ENCODE assay signal across 9 cellular contexts in the genomic region with DNA sequence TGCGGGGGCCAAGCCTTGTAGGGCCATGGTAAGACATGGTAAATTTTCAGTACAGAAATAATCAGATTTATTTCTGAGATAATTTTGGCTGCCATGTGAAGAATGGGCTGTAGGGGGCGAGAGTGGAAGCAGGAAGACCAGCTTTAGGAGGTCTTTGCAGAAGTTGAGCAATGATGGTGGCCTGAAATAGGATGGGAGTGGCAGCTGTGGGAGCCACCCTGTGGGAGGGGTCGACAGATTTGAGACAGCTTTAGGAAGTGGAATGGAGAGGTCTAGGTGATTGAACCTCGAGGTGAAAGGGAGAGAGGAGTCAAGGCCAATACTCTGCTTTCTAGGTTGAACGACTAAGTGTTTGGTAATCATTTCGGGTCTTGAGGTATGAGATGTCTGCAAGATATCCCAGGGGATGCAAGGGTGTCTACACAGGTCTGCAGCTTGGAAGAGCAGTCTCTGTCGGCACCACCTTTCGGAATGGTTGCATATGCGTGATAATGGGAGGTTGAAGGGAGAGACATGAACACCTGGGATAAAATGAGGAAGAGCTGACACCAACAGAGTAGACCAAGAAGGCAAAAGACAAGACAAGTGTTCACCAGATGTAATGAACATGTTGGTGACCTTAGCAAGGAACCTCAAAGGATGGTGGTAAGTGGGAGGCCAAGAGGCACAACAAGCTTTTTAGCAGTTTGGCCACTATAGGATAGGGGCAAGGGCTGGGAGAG. TPM values are rescaled to one million over a fixed set of nuclear protein-coding genes. Genes with fewer than 3 reads are reported as not detected.
A peak's percentile ranks its signal among the peaks of the same experiment; 100 is the strongest.
DNase-seq lines count a peak whose midpoint lies in the region; ATAC-seq, FAIRE-seq and TF ChIP-seq lines count a peak whose summit lies in the region.
"Had no signal": no experiment of that assay in that cellular context is flagged by ENCODE, and none has a peak within 500 bp of the region (broad histone marks: within the 10 kb centered on the region; RNA-seq: fewer than 3 reads in every experiment).

No MANE protein-coding gene starts in this region.

- no peaks in the 10 kb centered on the region for H3K27me3 ChIP-seq in GM12878 (replicated peaks in 1 of 2; ENCODE audit: control insufficient read depth in 2 of 2, insufficient read depth in 2 of 2, low read length in 1 of 2)
- no peaks in the 10 kb centered on the region for H3K27me3 ChIP-seq in right lobe of liver
- no peaks in the 10 kb centered on the region for H3K27me3 ChIP-seq in uterus

- SMC1A ChIA-PET in GM12878 (lab: Charles Lee; ENCODE audit: uncharacterized antibody, unreplicated experiment) = interaction anchor here (0.9 to 2.0 kb wide), 10 partner anchors 17 to 144 kb away, joined by 3 to 15 read pairs (median 4); partner anchors contain the start of genes GRN, SLC25A39 and TMUB2

- H3K4me3 ChIP-seq in GM12878 (no peak overlapping the region), right lobe of liver (no peak overlapping the region), uterus (no peak overlapping the region)

- H3K36me3 Mint-ChIP-seq in IgD-negative memory B cell = no peaks in the 10 kb centered on the region

- TF ChIP-seq CTCF in GM12878 (IDR thresholded peaks at IDR 0.05 in 2 of 3, conservative IDR thresholded peaks at IDR 0.05 in 1 of 3; ENCODE audit: control insufficient read depth in 2 of 3, extremely low read depth in 1 of 3, insufficient read depth in 1 of 3, low read depth in 3 of 3, low read length in 3 of 3) (peak; percentile 52 to 81 (median 76)), right lobe of liver (IDR thresholded peaks at IDR 0.05) (peak; percentile 48 to 61 (median 56)), uterus (IDR thresholded peaks at IDR 0.05) (peak; percentile 9 to 47 (median 44))

- CTCF ChIA-PET in GM12878 (lab: Yijun Ruan, JAX) = interaction anchor here (0.6 to 5.6 kb wide), 27 partner anchors 9 to 320 kb away, joined by 3 to 43 read pairs (median 4); partner anchors contain the start of genes GRN and RUNDC3A

- no peak overlapping the region; the same call in 1 of the 2 replicates for H3K9ac ChIP-seq in GM12878 (ENCODE audit: control insufficient read depth, insufficient read depth, low read length)

- peak; percentile 58 for TF ChIP-seq RAD21 in GM12878 (IDR thresholded peaks at IDR 0.05; ENCODE audit: insufficient read depth, low read depth, low read length)

- POLR2A ChIA-PET in GM12878 (lab: Charles Lee) = interaction anchor here (0.5 to 4.9 kb wide), 4 partner anchors 14 to 43 kb away, joined by 5 to 30 read pairs (median 10); partner anchors contain the start of gene TMUB2

- TF ChIP-seq POLR2A in GM12878 (IDR thresholded peaks at IDR 0.05; ENCODE audit: low read depth, low read length) (no peak), right lobe of liver (IDR thresholded peaks at IDR 0.05) (no peak), uterus (IDR thresholded peaks at IDR 0.05) (no peak)

- H3K27ac ChIP-seq in GM12878 (ENCODE audit: control insufficient read depth, insufficient read depth) (no peak overlapping the region), right lobe of liver (no peak overlapping the region), uterus (no peak overlapping the region)

- no TSS peak for BruUV-seq in GM12878 (replicated peaks; lab: Mats Ljungman, UMichigan)

- H3K36me3 ChIP-seq in GM12878 (ENCODE audit: control insufficient read depth in 2 of 2, insufficient read depth in 2 of 2, low read length in 1 of 2) = peaks cover 11 to 15% of the 10 kb centered on the region in 2 experiments; a peak in 3 of 4 replicates
- H3K36me3 ChIP-seq in right lobe of liver = peaks cover 0 to 18% (median 6%) of the 10 kb centered on the region in 4 donors
- H3K36me3 ChIP-seq in uterus = no peaks in the 10 kb centered on the region

- H3K27me3 Mint-ChIP-seq in IgD-negative memory B cell = no peaks in the 10 kb centered on the region

- H3K4me1 ChIP-seq in GM12878 (ENCODE audit: control insufficient read depth, insufficient read depth, low read length) (peaks cover 8% of the 10 kb centered on the region), right lobe of liver (no peaks in the 10 kb centered on the region), uterus (peaks cover 0 to 6% of the 10 kb centered on the region in 2 donors)

- peaks cover 21 to 26% (median 23%) of the 10 kb centered on the region in 3 donors for H3K4me1 Mint-ChIP-seq in IgD-negative memory B cell

- RAD21 ChIA-PET in GM12878 (lab: Charles Lee; ENCODE audit: unreplicated experiment) = interaction anchor here (1.1 to 2.2 kb wide), 6 partner anchors 13 to 260 kb away, joined by 5 to 6 read pairs (median 6); partner anchors contain the start of gene UBTF

- H3K9me3 ChIP-seq in GM12878 (replicated peaks; ENCODE audit: control insufficient read depth, insufficient read depth, low read length) = no peaks in the 10 kb centered on the region
- no peaks in the 10 kb centered on the region for H3K9me3 ChIP-seq in right lobe of liver
- no peaks in the 10 kb centered on the region for H3K9me3 ChIP-seq in uterus

- DNase-seq in NCI-H1417 (lab: John Stamatoyannopoulos, UW) (peak; percentile 11 to 35 (median 35)), NCI-H1417 treated with DMSO at 0.1 percent for 48 hours (lab: John Stamatoyannopoulos, UW) (no peak), SK-N-DZ (ENCODE audit: low spot score) (peak; percentile 71), GM12878 (ENCODE audit: low read depth, low spot score) (no peak), right lobe of liver (no peak), uterus (no peak)

- peak overlapping the region in 2 of 3 donors; percentile 34 to 36 for H3K27ac Mint-ChIP-seq in IgD-negative memory B cell

- ATAC-seq in GM12878 = peak; percentile 10
- no peak for ATAC-seq in right lobe of liver
- no peak for ATAC-seq in HG03457 (IDR thresholded peaks at IDR 0.05; ENCODE audit: unreplicated experiment)

- H3K9me3 Mint-ChIP-seq in IgD-negative memory B cell = no peaks in the 10 kb centered on the region

- no peak overlapping the region for H3K4me2 ChIP-seq in GM12878 (ENCODE audit: control insufficient read depth, insufficient read depth)

- TF ChIP-seq EP300 in GM12878 (IDR thresholded peaks at IDR 0.05; ENCODE audit: borderline replicate concordance in 1 of 2, control insufficient read depth in 1 of 2, low read depth in 2 of 2, low read length in 2 of 2) = no peak

- H4K20me1 ChIP-seq in GM12878 (ENCODE audit: control insufficient read depth, insufficient read depth) = no peaks in the 10 kb centered on the region

- peaks cover 12% of the 10 kb centered on the region for H3K79me2 ChIP-seq in GM12878 (ENCODE audit: control insufficient read depth, insufficient read depth, low read length)

- FAIRE-seq in GM12878 (lab: Jason Lieb, UNC) = peak; percentile 35
- FAIRE-seq: A204.1 had no signal

- peak overlapping the region in 1 of 4 donors; percentile 82 for H3K4me3 Mint-ChIP-seq in IgD-negative memory B cell

- in situ Hi-C loops in GM12878 (cut with MboI) = loop anchor here (5.0 to 25.0 kb wide), 2 partner anchors 123 to 308 kb away; partner anchors contain the start of gene GPATCH8

- WGBS in GM12878 (ENCODE audit: insufficient coverage, insufficient replicate concordance, low lambda C conversion rate, missing lambda C conversion rate) = 40% methylated on average over 9 of the region's 9 CpGs
- WGBS in right lobe of liver (ENCODE audit: insufficient coverage, low coverage, low lambda C conversion rate, missing lambda C conversion rate) = 52% methylated on average over 9 of the region's 9 CpGs

- intact Hi-C loops in GM12878 (cut with micrococcal nuclease; ENCODE audit: unreplicated experiment) = loop anchor here (5.0 kb wide), 1 partner anchor 143 kb away; the partner anchor contains the start of gene GRN
- intact Hi-C loops in right lobe of liver (cut with DNase I) = no loop called here
- intact Hi-C loops in uterus (cut with DNase I; ENCODE audit: low total_unique reads) = no loop called here

- H2AFZ ChIP-seq in GM12878 (ENCODE audit: control insufficient read depth, low read depth, low read length) = no peak overlapping the region

RNA-seq across cellular contexts. Expression of gene ATXN7L3, which starts 4.2 kb away (rescaled TPM):
- polyA plus RNA-seq in IgD-negative memory B cell (15.4 TPM), GM12878 (2011; rRNA removed) (36.1 and 41.3 TPM in 2 replicates), GM12878 (2014; fragmentation: Illumina TruSeq; extraction: Trizol) (27.7 and 37.9 TPM in 2 replicates), GM12878 (2014; fragmentation: Nextera tagmentation; extraction: Ambion mirVana) (1 to 10 TPM in 1 of 2 experiments, under 1 TPM in 1; 0.71 to 2.3 TPM), GM12878 (2014; rRNA removed) (44.8 and 48.6 TPM in 2 replicates), GM12878 (2016; fragmentation: Nextera tagmentation; extraction: Ambion mirVana) (1 to 10 TPM; 6.8 to 8.8 TPM)
- 65.3 and 79.4 TPM in 2 replicates for polyA plus RNA-seq in SK-N-DZ (2014; cell fraction: cytosol; rRNA removed)
- polyA plus RNA-seq in SK-N-DZ (2014; cell fraction: nucleus; rRNA removed) = 83.0 and 87.0 TPM in 2 replicates
- 40.9 and 44.3 TPM in 2 replicates for total RNA-seq in GM12878 (2013; cell fraction: nucleolus; rRNA removed)
- total RNA-seq in GM12878 (2014; rRNA removed) (35.4 and 41.2 TPM in 2 replicates), GM12878 (2014; rRNA removed; fragmentation: Illumina TruSeq; extraction: Trizol) (26.8 and 27.6 TPM in 2 replicates), GM12878 (2021) (75.5 and 78.7 TPM in 2 replicates), right lobe of liver (10 to 100 TPM; 20.3 to 26.8 (median 22.1) TPM), uterus (10 to 100 TPM in 3 of 4 donors, 1 to 10 TPM in 1; 4.6 to 98.4 (median 36.2) TPM)
- 13.0 TPM for polyA plus RNA-seq in GM12878 (2011; ENCODE audit: low read depth)
- 42.6 TPM in 2 replicates for polyA plus RNA-seq in GM12878 (2011; cell fraction: cytosol; rRNA removed)
- polyA plus RNA-seq in GM12878 (2011; cell fraction: nucleus; rRNA removed) = 96.8 and 107 TPM in 2 replicates
- polyA plus RNA-seq in GM12878 (2012) = 24.0 and 30.1 TPM in 2 replicates
- polyA minus RNA-seq in GM12878 (2011; rRNA and poly(A)+ RNA removed) = 39.7 and 45.8 TPM in 2 replicates
- polyA minus RNA-seq in GM12878 (2011; cell fraction: cytosol; rRNA and poly(A)+ RNA removed) = 11.5 and 13.8 TPM in 2 replicates
- 30.8 and 60.6 TPM in 2 replicates for polyA minus RNA-seq in GM12878 (2011; cell fraction: nucleus; rRNA and poly(A)+ RNA removed)

RNA-seq across cellular contexts. Expression of gene UBTF, which starts 15.6 kb away (rescaled TPM):
- polyA plus RNA-seq in IgD-negative memory B cell (74.3 TPM), GM12878 (2011; rRNA removed) (28.5 and 32.9 TPM in 2 replicates), GM12878 (2014; fragmentation: Illumina TruSeq; extraction: Trizol) (78.4 and 110 TPM in 2 replicates), GM12878 (2014; fragmentation: Nextera tagmentation; extraction: Ambion mirVana) (1 to 10 TPM; 2.2 to 4.3 TPM), GM12878 (2014; rRNA removed) (79.5 and 89.3 TPM in 2 replicates), GM12878 (2016; fragmentation: Nextera tagmentation; extraction: Ambion mirVana) (10 to 100 TPM; 77.0 to 79.8 TPM)
- 52.6 and 55.7 TPM in 2 replicates for polyA plus RNA-seq in SK-N-DZ (2014; cell fraction: cytosol; rRNA removed)
- polyA plus RNA-seq in SK-N-DZ (2014; cell fraction: nucleus; rRNA removed) = 53.9 and 65.9 TPM in 2 replicates
- total RNA-seq in GM12878 (2013; cell fraction: nucleolus; rRNA removed) = 81.2 and 86.5 TPM in 2 replicates
- total RNA-seq in GM12878 (2014; rRNA removed) (91.9 and 92.2 TPM in 2 replicates), GM12878 (2014; rRNA removed; fragmentation: Illumina TruSeq; extraction: Trizol) (71.8 and 80.6 TPM in 2 replicates), GM12878 (2021) (118 and 124 TPM in 2 replicates), right lobe of liver (10 to 100 TPM; 22.3 to 35.9 (median 32.0) TPM), uterus (100 to 1,000 TPM in 1 of 4 donors, 10 to 100 TPM in 3; 17.4 to 124 (median 72.9) TPM)
- polyA plus RNA-seq in GM12878 (2011; ENCODE audit: low read depth) = 26.0 TPM
- polyA plus RNA-seq in GM12878 (2011; cell fraction: cytosol; rRNA removed) = 26.6 and 28.2 TPM in 2 replicates
- 60.3 and 110 TPM in 2 replicates for polyA plus RNA-seq in GM12878 (2011; cell fraction: nucleus; rRNA removed)
- polyA plus RNA-seq in GM12878 (2012) = 43.0 and 54.3 TPM in 2 replicates
- polyA minus RNA-seq in GM12878 (2011; rRNA and poly(A)+ RNA removed) = 22.5 and 30.8 TPM in 2 replicates
- 12.6 and 18.1 TPM in 2 replicates for polyA minus RNA-seq in GM12878 (2011; cell fraction: cytosol; rRNA and poly(A)+ RNA removed)
- 29.5 and 60.7 TPM in 2 replicates for polyA minus RNA-seq in GM12878 (2011; cell fraction: nucleus; rRNA and poly(A)+ RNA removed)

RNA-seq across cellular contexts. Expression of gene TMUB2, which starts 17.1 kb away (rescaled TPM):
- 43.0 TPM for polyA plus RNA-seq in IgD-negative memory B cell
- 29.7 and 31.6 TPM in 2 replicates for polyA plus RNA-seq in SK-N-DZ (2014; cell fraction: cytosol; rRNA removed)
- 48.7 and 55.7 TPM in 2 replicates for polyA plus RNA-seq in SK-N-DZ (2014; cell fraction: nucleus; rRNA removed)
- 24.8 and 26.0 TPM in 2 replicates for total RNA-seq in GM12878 (2013; cell fraction: nucleolus; rRNA removed)
- total RNA-seq in GM12878 (2014; rRNA removed) = 23.8 and 24.0 TPM in 2 replicates
- 10.3 and 10.6 TPM in 2 replicates for total RNA-seq in GM12878 (2014; rRNA removed; fragmentation: Illumina TruSeq; extraction: Trizol)
- total RNA-seq in GM12878 (2021) = 18.5 and 20.1 TPM in 2 replicates
- 16.3 TPM for polyA plus RNA-seq in GM12878 (2011; ENCODE audit: low read depth)
- 16.1 and 20.8 TPM in 2 replicates for polyA plus RNA-seq in GM12878 (2011; rRNA removed)
- 28.3 and 36.9 TPM in 2 replicates for polyA plus RNA-seq in GM12878 (2011; cell fraction: cytosol; rRNA removed)
- 147 and 181 TPM in 2 replicates for polyA plus RNA-seq in GM12878 (2011; cell fraction: nucleus; rRNA removed)
- polyA plus RNA-seq in GM12878 (2012) = 23.6 and 29.4 TPM in 2 replicates
- polyA plus RNA-seq in GM12878 (2014; fragmentation: Illumina TruSeq; extraction: Trizol) = 10.0 and 19.2 TPM in 2 replicates
- 1 to 10 TPM; 4.3 to 5.9 TPM for polyA plus RNA-seq in GM12878 (2014; fragmentation: Nextera tagmentation; extraction: Ambion mirVana)
- 29.6 and 34.0 TPM in 2 replicates for polyA plus RNA-seq in GM12878 (2014; rRNA removed)
- 10 to 100 TPM; 21.0 to 21.3 TPM for polyA plus RNA-seq in GM12878 (2016; fragmentation: Nextera tagmentation; extraction: Ambion mirVana)
- polyA minus RNA-seq in GM12878 (2011; rRNA and poly(A)+ RNA removed) = 10.5 and 15.0 TPM in 2 replicates
- polyA minus RNA-seq in GM12878 (2011; cell fraction: cytosol; rRNA and poly(A)+ RNA removed) = 5.1 and 6.2 TPM in 2 replicates
- polyA minus RNA-seq in GM12878 (2011; cell fraction: nucleus; rRNA and poly(A)+ RNA removed) = 12.0 and 17.9 TPM in 2 replicates
- 10 to 100 TPM; 13.8 to 18.0 (median 15.7) TPM for total RNA-seq in right lobe of liver
- total RNA-seq in uterus = 10 to 100 TPM in 3 of 4 donors, 1 to 10 TPM in 1; 7.4 to 41.8 (median 32.6) TPM

RNA-seq across cellular contexts. Expression of gene ASB16, which starts 33.4 kb away (rescaled TPM):
- not detected for polyA plus RNA-seq in IgD-negative memory B cell
- 0.57 TPM in 1 of 2 replicates, not detected in the other for polyA plus RNA-seq in SK-N-DZ (2014; cell fraction: cytosol; rRNA removed)
- 0.16 and 0.39 TPM in 2 replicates for polyA plus RNA-seq in SK-N-DZ (2014; cell fraction: nucleus; rRNA removed)
- not detected in 2 replicates for total RNA-seq in GM12878 (2013; cell fraction: nucleolus; rRNA removed)
- total RNA-seq in GM12878 (2014; rRNA removed) = not detected in 2 replicates
- total RNA-seq in GM12878 (2014; rRNA removed; fragmentation: Illumina TruSeq; extraction: Trizol) = not detected in 2 replicates
- total RNA-seq in GM12878 (2021) = 0.19 and 0.23 TPM in 2 replicates
- 0.56 TPM for polyA plus RNA-seq in GM12878 (2011; ENCODE audit: low read depth)
- not detected in 2 replicates for polyA plus RNA-seq in GM12878 (2011; rRNA removed)
- polyA plus RNA-seq in GM12878 (2011; cell fraction: cytosol; rRNA removed) = 0.06 TPM in 1 of 2 replicates, not detected in the other
- polyA plus RNA-seq in GM12878 (2011; cell fraction: nucleus; rRNA removed) = 0.25 and 0.41 TPM in 2 replicates
- 0.90 and 1.5 TPM in 2 replicates for polyA plus RNA-seq in GM12878 (2012)
- not detected in 2 replicates for polyA plus RNA-seq in GM12878 (2014; fragmentation: Illumina TruSeq; extraction: Trizol)
- under 1 TPM in 1 of 2 experiments, not detected in 1; 0.07 TPM for polyA plus RNA-seq in GM12878 (2014; fragmentation: Nextera tagmentation; extraction: Ambion mirVana)
- polyA plus RNA-seq in GM12878 (2014; rRNA removed) = 0.11 and 1.1 TPM in 2 replicates
- under 1 TPM; 0.44 to 0.56 TPM for polyA plus RNA-seq in GM12878 (2016; fragmentation: Nextera tagmentation; extraction: Ambion mirVana)
- polyA minus RNA-seq in GM12878 (2011; rRNA and poly(A)+ RNA removed) = not detected in 2 replicates
- not detected in 2 replicates for polyA minus RNA-seq in GM12878 (2011; cell fraction: cytosol; rRNA and poly(A)+ RNA removed)
- polyA minus RNA-seq in GM12878 (2011; cell fraction: nucleus; rRNA and poly(A)+ RNA removed) = 0.29 TPM in 1 of 2 replicates, not detected in the other
- 1 to 10 TPM in 1 of 6 experiments, not detected in 5; 1.5 TPM for total RNA-seq in right lobe of liver
- total RNA-seq in uterus = 1 to 10 TPM in 2 of 4 donors, under 1 TPM in 1, not detected in 1; 0.14 to 2.3 (median 1.3) TPM

Comparison
In these comparisons a context has a peak if more than half of its experiments do, and no peak if none do; other contexts are left out.
1. DNase-seq: peak in NCI-H1417 (3 of 3) and SK-N-DZ (single experiment); none in NCI-H1417 treated with DMSO at 0.1 percent for 48 hours (single experiment), GM12878 (single experiment), right lobe of liver (0 of 3) and uterus (0 of 2).
2. Peak in every context shown above with its lines, with median percentiles within 50 percentile points of each other: CTCF ChIP-seq.